9 cellular contexts compared by ENCODE assay signal in the genomic region with DNA sequence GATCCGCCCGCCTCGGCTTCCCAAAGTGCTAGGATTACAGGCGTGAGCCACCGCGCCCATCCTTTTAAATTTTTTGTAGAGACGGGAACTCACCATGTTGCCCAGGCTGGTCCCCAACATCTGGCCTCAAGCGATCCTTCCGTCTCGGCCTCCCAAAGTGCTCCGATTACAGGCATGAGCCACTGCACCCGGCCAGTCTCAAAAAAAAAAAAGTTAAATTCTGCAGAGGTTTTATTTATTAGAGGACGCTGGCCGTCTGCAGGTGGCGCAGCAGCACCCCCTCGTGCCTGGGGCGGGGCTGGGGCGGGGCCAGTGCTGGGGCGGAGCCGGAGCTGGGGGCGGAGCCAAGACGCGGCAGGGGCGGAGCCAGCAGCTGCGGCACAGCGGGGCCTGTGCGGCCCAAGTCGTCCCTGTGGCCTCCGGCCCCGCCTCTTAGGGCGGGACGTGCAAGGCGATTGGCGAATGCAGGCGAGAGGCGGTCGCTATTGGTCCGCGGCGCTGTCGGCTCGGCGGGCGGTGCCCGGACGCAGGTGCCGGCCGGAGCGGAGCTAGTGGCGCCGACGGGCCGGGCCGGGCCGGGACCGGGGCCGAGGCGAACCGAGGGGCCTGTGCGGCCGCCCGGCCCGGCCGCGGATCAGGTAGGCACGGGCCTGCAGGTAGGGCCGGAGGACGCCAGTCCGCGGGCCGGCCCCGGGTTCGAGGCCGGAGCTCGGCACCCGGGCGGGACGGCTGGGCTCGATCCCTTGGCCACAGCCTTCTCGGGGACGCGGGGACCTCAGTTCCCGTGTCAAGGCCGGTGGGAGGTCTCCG. TPM values are rescaled to one million over a fixed set of nuclear protein-coding genes. Genes with fewer than 3 reads are reported as not detected.
DNase-seq lines count a peak whose midpoint lies in the region; ATAC-seq, FAIRE-seq and TF ChIP-seq lines count a peak whose summit lies in the region.
"Had no signal": no experiment of that assay in that cellular context is flagged by ENCODE, and none has a peak within 500 bp of the region (broad histone marks: within the 10 kb centered on the region; RNA-seq: fewer than 3 reads in every experiment).

A gene with protein sequence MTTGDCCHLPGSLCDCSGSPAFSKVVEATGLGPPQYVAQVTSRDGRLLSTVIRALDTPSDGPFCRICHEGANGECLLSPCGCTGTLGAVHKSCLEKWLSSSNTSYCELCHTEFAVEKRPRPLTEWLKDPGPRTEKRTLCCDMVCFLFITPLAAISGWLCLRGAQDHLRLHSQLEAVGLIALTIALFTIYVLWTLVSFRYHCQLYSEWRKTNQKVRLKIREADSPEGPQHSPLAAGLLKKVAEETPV (plus strand): TSS at position 523 of the 810 bp plus-strand sequence. CDS start 8,536 bp downstream, outside the sequence.

- H3K9ac ChIP-seq in kidney (ENCODE audit: low read length in 2 of 2), result peak within 1 kb of the TSS; percentile 63 to 69

- intact Hi-C loops in kidney (cut with DNase I), result loop anchor here (10.0 kb wide), 1 partner anchor 92 kb away; a partner anchor contains a TSS

- peak within 1 kb of the TSS; percentile 78 to 85 for H3K4me3 ChIP-seq in kidney (ENCODE audit: low read length in 2 of 2)

- H3K9me3 Mint-ChIP-seq in central memory CD8-positive, alpha-beta T cell, result no peaks in the 10 kb centered on the region

- peaks cover 3% of the 10 kb centered on the region for H3K36me3 Mint-ChIP-seq in central memory CD8-positive, alpha-beta T cell (ENCODE audit: insufficient read depth)

- peak; percentile 63 for TF ChIP-seq CTCF in kidney (IDR thresholded peaks at IDR 0.05; ENCODE audit: borderline replicate concordance, extremely low read depth, insufficient read depth)

- ATAC-seq in GM19043 (IDR thresholded peaks at IDR 0.05; ENCODE audit: low read depth, unreplicated experiment), result peak; percentile 99
- ATAC-seq in HG03354 (IDR thresholded peaks at IDR 0.05; ENCODE audit: poor library complexity, severe bottlenecking, unreplicated experiment), result peak; percentile 99
- ATAC-seq in central memory CD8-positive, alpha-beta T cell (replicated peaks; ENCODE audit: extremely low read depth, poor library complexity, severe bottlenecking), result peak; percentile 100

- H3K4me3 Mint-ChIP-seq in central memory CD8-positive, alpha-beta T cell, result peak within 1 kb of the TSS; percentile 54

- H3K4me1 ChIP-seq in kidney (ENCODE audit: control insufficient read depth in 1 of 2, insufficient read depth in 1 of 2, low read depth in 1 of 2, low read length in 2 of 2), result peaks cover 0 to 6% of the 10 kb centered on the region in 2 donors

- FAIRE-seq in kidney (lab: Jason Lieb, UNC), result no peak
- FAIRE-seq: endometrium had no signal

- no peaks in the 10 kb centered on the region for H3K9me3 ChIP-seq in kidney (ENCODE audit: control insufficient read depth in 1 of 2, low read length in 2 of 2)

- H3K27ac Mint-ChIP-seq in central memory CD8-positive, alpha-beta T cell (ENCODE audit: low read depth), result no peak within 1 kb of the TSS

- H3K36me3 ChIP-seq in kidney (ENCODE audit: control insufficient read depth in 1 of 2, insufficient read depth in 2 of 2, low read length in 2 of 2), result no peaks in the 10 kb centered on the region

- no peaks in the 10 kb centered on the region for H3K4me1 Mint-ChIP-seq in central memory CD8-positive, alpha-beta T cell

- peak within 1 kb of the TSS in 1 of 2 donors; percentile 14 for H3K27ac ChIP-seq in kidney (ENCODE audit: low read depth in 2 of 2, low read length in 2 of 2)

- DNase-seq in AML-193 (lab: John Stamatoyannopoulos, UW) (peak; percentile 86 to 90), NCI-H446 (lab: John Stamatoyannopoulos, UW) (peak; percentile 91 to 99), kidney (peak; percentile 99)
- DNase-seq in activated CD4-positive, CD25-positive, alpha-beta regulatory T cell treated with anti-CD3 and anti-CD28 coated beads, Interleukin-2, amount 50 U/mL, for 16 hours (ENCODE audit: low read depth, low spot score), result peak; percentile 90
- DNase-seq in central memory CD8-positive, alpha-beta T cell (ENCODE audit: low spot score in 2 of 2), result peak; percentile 86 to 93
- peak; percentile 96 to 97 for DNase-seq in stimulated activated CD4-positive, alpha-beta T cell treated with anti-CD3 and anti-CD28 coated beads, Interleukin-15, amount 100 ng/mL, for 1 hour (ENCODE audit: low read depth in 1 of 2, low spot score in 1 of 2)

- no peaks in the 10 kb centered on the region for H3K27me3 Mint-ChIP-seq in central memory CD8-positive, alpha-beta T cell

RNA-seq across cellular contexts. Expression of the gene that starts here (rescaled TPM):
- 48.4 TPM for total RNA-seq in kidney
- polyA plus RNA-seq in kidney (ENCODE audit: insufficient read depth, low read depth, low replicate concordance), result 46.5 TPM
